Comparison of ENCODE assay signal across 8 cellular contexts in genomic region chr1:941027-941587, GRCh38. TPM values are rescaled to one million over a fixed set of nuclear protein-coding genes. Genes with fewer than 3 reads are reported as not detected.
A peak's percentile ranks its signal among the peaks of the same experiment; 100 is the strongest.
DNase-seq lines count a peak whose midpoint lies in the region; ATAC-seq and TF ChIP-seq lines count a peak whose summit lies in the region.

No MANE protein-coding gene starts in this region.

- H3K27me3 ChIP-seq in iPS-20b (ENCODE audit: insufficient read depth, low read length) (peaks cover 79% of the 10 kb centered on the region), suprapubic skin (peaks cover 74% of the 10 kb centered on the region)

- no peaks in the 10 kb centered on the region; the same call in 1 of the 2 replicates for H3K4me1 ChIP-seq in iPS-20b (ENCODE audit: insufficient read depth, low read length)
- H3K4me1 ChIP-seq in suprapubic skin, result peaks cover 42% of the 10 kb centered on the region

- peaks cover 4% of the 10 kb centered on the region for H3K4me1 Mint-ChIP-seq in activated CD4-positive, alpha-beta T cell treated with anti-CD3 and anti-CD28 coated beads, Interleukin-2, amount 10 ng/mL, durations not matched to agents 7 days and 5 days
- H3K4me1 Mint-ChIP-seq in activated CD8-positive, alpha-beta T cell treated with anti-CD3 and anti-CD28 coated beads for 36 hours (ENCODE audit: low read depth), result peaks cover 4% of the 10 kb centered on the region

- DNase-seq in activated CD4-positive, alpha-beta T cell treated with anti-CD3 and anti-CD28 coated beads, Interleukin-2, amount 10 ng/mL, durations not matched to agents 7 days and 5 days, result no peak
- no peak for DNase-seq in activated CD4-positive, alpha-beta T cell treated with anti-CD3 and anti-CD28 coated beads, Interleukin-2, amount 50 U/mL, for 1 hour
- no peak for DNase-seq in activated CD8-positive, alpha-beta T cell treated with anti-CD3 and anti-CD28 coated beads for 36 hours
- no peak for DNase-seq in suprapubic skin (ENCODE audit: low spot score in 2 of 2)
- no peak for DNase-seq in COLO668 (lab: John Stamatoyannopoulos, UW; ENCODE audit: unreplicated experiment)

- CTCF ChIA-PET in activated CD4-positive, alpha-beta T cell treated with anti-CD3 and anti-CD28 coated beads, Interleukin-2, amount 10 ng/mL, durations not matched to agents 7 days and 5 days (lab: Charles Lee), result interaction anchor here (1.0 to 2.0 kb wide), 3 partner anchors 9 to 36 kb away, joined by 3 to 5 read pairs (median 3); no protein-coding TSS in a partner anchor
- CTCF ChIA-PET in activated CD8-positive, alpha-beta T cell treated with anti-CD3 and anti-CD28 coated beads for 36 hours (lab: Charles Lee), result interaction anchor here (1.0 to 1.8 kb wide), 3 partner anchors 35 to 43 kb away, joined by 3 to 7 read pairs (median 5); no protein-coding TSS in a partner anchor

- no peak overlapping the region for H3K27ac Mint-ChIP-seq in activated CD4-positive, alpha-beta T cell treated with anti-CD3 and anti-CD28 coated beads, Interleukin-2, amount 10 ng/mL, durations not matched to agents 7 days and 5 days
- H3K27ac Mint-ChIP-seq in activated CD8-positive, alpha-beta T cell treated with anti-CD3 and anti-CD28 coated beads for 36 hours, result no peak overlapping the region

- H3K36me3 ChIP-seq in iPS-20b (ENCODE audit: insufficient read depth, low read depth, low read length) (peaks cover 14% of the 10 kb centered on the region; the same call in 1 of the 2 replicates), suprapubic skin (peaks cover 17% of the 10 kb centered on the region)

- no peak for TF ChIP-seq EP300 in suprapubic skin (IDR thresholded peaks at IDR 0.05)

- H3K9me3 ChIP-seq in iPS-20b (ENCODE audit: insufficient read depth, low read depth, low read length) (no peaks in the 10 kb centered on the region), suprapubic skin (no peaks in the 10 kb centered on the region)

- peaks cover 7% of the 10 kb centered on the region for H3K36me3 Mint-ChIP-seq in activated CD4-positive, alpha-beta T cell treated with anti-CD3 and anti-CD28 coated beads, Interleukin-2, amount 10 ng/mL, durations not matched to agents 7 days and 5 days (ENCODE audit: low read depth)
- peaks cover 12% of the 10 kb centered on the region for H3K36me3 Mint-ChIP-seq in activated CD8-positive, alpha-beta T cell treated with anti-CD3 and anti-CD28 coated beads for 36 hours (ENCODE audit: low read depth)

- H3K4me3 ChIP-seq in iPS-20b (ENCODE audit: low read length) (peak overlapping the region; percentile 35; the same call in 1 of the 2 replicates), suprapubic skin (peak overlapping the region; percentile 49)

- intact Hi-C loops in activated CD8-positive, alpha-beta T cell treated with anti-CD3 and anti-CD28 coated beads for 36 hours (cut with micrococcal nuclease), result no loop called here

- H3K9me3 Mint-ChIP-seq in activated CD4-positive, alpha-beta T cell treated with anti-CD3 and anti-CD28 coated beads, Interleukin-2, amount 10 ng/mL, durations not matched to agents 7 days and 5 days, result no peaks in the 10 kb centered on the region
- H3K9me3 Mint-ChIP-seq in activated CD8-positive, alpha-beta T cell treated with anti-CD3 and anti-CD28 coated beads for 36 hours, result no peaks in the 10 kb centered on the region

- H3K27ac ChIP-seq in iPS-20b (ENCODE audit: low read length) (no peak overlapping the region), suprapubic skin (no peak overlapping the region)

- no peak for TF ChIP-seq CTCF in activated CD8-positive, alpha-beta T cell treated with anti-CD3 and anti-CD28 coated beads for 36 hours (IDR thresholded peaks at IDR 0.05)
- no peak for TF ChIP-seq CTCF in suprapubic skin (IDR thresholded peaks at IDR 0.05)

- no peak overlapping the region for H3K9ac ChIP-seq in iPS-20b (ENCODE audit: low read depth, low read length)

- peak overlapping the region; percentile 53 for H3K4me3 Mint-ChIP-seq in activated CD4-positive, alpha-beta T cell treated with anti-CD3 and anti-CD28 coated beads, Interleukin-2, amount 10 ng/mL, durations not matched to agents 7 days and 5 days
- peak overlapping the region; percentile 57 for H3K4me3 Mint-ChIP-seq in activated CD8-positive, alpha-beta T cell treated with anti-CD3 and anti-CD28 coated beads for 36 hours

- no peak for TF ChIP-seq POLR2A in suprapubic skin (IDR thresholded peaks at IDR 0.05)

- WGBS in suprapubic skin, result no CpG with 5 or more reads among the region's 36 CpGs

- POLR2A ChIA-PET in activated CD4-positive, alpha-beta T cell treated with anti-CD3 and anti-CD28 coated beads, Interleukin-2, amount 10 ng/mL, durations not matched to agents 7 days and 5 days (lab: Charles Lee), result no interaction called here
- POLR2A ChIA-PET in activated CD8-positive, alpha-beta T cell treated with anti-CD3 and anti-CD28 coated beads for 36 hours (lab: Charles Lee), result interaction anchor here (0.9 to 3.3 kb wide), 7 partner anchors 10 to 24 kb away, joined by 3 to 17 read pairs (median 3); partner anchors contain the start of gene NOC2L

- H3K27me3 Mint-ChIP-seq in activated CD4-positive, alpha-beta T cell treated with anti-CD3 and anti-CD28 coated beads, Interleukin-2, amount 10 ng/mL, durations not matched to agents 7 days and 5 days, result peaks cover 32% of the 10 kb centered on the region
- H3K27me3 Mint-ChIP-seq in activated CD8-positive, alpha-beta T cell treated with anti-CD3 and anti-CD28 coated beads for 36 hours, result peaks cover 22% of the 10 kb centered on the region

- ATAC-seq in activated CD8-positive, alpha-beta T cell treated with anti-CD3 and anti-CD28 coated beads for 36 hours, result peak; percentile 14
- no peak for ATAC-seq in HG03432 (IDR thresholded peaks at IDR 0.05; ENCODE audit: unreplicated experiment)
- no peak for ATAC-seq in GM18873 (IDR thresholded peaks at IDR 0.05; ENCODE audit: low FRiP score, unreplicated experiment)

RNA-seq across cellular contexts. Expression of gene SAMD11, which starts 17.4 kb away (rescaled TPM):
- total RNA-seq in activated CD4-positive, alpha-beta T cell treated with anti-CD3 and anti-CD28 coated beads, Interleukin-2, amount 10 ng/mL, durations not matched to agents 7 days and 5 days, result not detected
- not detected for total RNA-seq in activated CD8-positive, alpha-beta T cell treated with anti-CD3 and anti-CD28 coated beads for 36 hours
- total RNA-seq in suprapubic skin, result 1 to 10 TPM in 2 of 4 donors, under 1 TPM in 1, not detected in 1; 0.85 to 2.0 (median 1.5) TPM

RNA-seq across cellular contexts. Expression of gene NOC2L, which starts 17.9 kb away (rescaled TPM):
- 10 to 100 TPM; 60.5 to 71.8 TPM for total RNA-seq in activated CD4-positive, alpha-beta T cell treated with anti-CD3 and anti-CD28 coated beads, Interleukin-2, amount 10 ng/mL, durations not matched to agents 7 days and 5 days
- 100 to 1,000 TPM; 138 to 139 TPM for total RNA-seq in activated CD8-positive, alpha-beta T cell treated with anti-CD3 and anti-CD28 coated beads for 36 hours
- 10 to 100 TPM; 45.6 to 61.9 (median 56.3) TPM for total RNA-seq in suprapubic skin

RNA-seq across cellular contexts. Expression of gene KLHL17, which starts 19.3 kb away (rescaled TPM):
- 10 to 100 TPM; 23.6 to 27.1 TPM for total RNA-seq in activated CD4-positive, alpha-beta T cell treated with anti-CD3 and anti-CD28 coated beads, Interleukin-2, amount 10 ng/mL, durations not matched to agents 7 days and 5 days
- 10 to 100 TPM; 27.8 to 31.2 TPM for total RNA-seq in activated CD8-positive, alpha-beta T cell treated with anti-CD3 and anti-CD28 coated beads for 36 hours
- total RNA-seq in suprapubic skin, result 10 to 100 TPM in 3 of 4 donors, 1 to 10 TPM in 1; 9.7 to 38.3 (median 17.0) TPM

RNA-seq across cellular contexts. Expression of gene PLEKHN1, which starts 25.2 kb away (rescaled TPM):
- total RNA-seq in activated CD4-positive, alpha-beta T cell treated with anti-CD3 and anti-CD28 coated beads, Interleukin-2, amount 10 ng/mL, durations not matched to agents 7 days and 5 days, result 1 to 10 TPM; 3.2 TPM
- 1 to 10 TPM; 1.0 to 1.3 TPM for total RNA-seq in activated CD8-positive, alpha-beta T cell treated with anti-CD3 and anti-CD28 coated beads for 36 hours
- total RNA-seq in suprapubic skin, result 10 to 100 TPM; 36.1 to 69.0 (median 48.4) TPM

RNA-seq across cellular contexts. Expression of gene PERM1, which starts 40.8 kb away (rescaled TPM):
- total RNA-seq in activated CD4-positive, alpha-beta T cell treated with anti-CD3 and anti-CD28 coated beads, Interleukin-2, amount 10 ng/mL, durations not matched to agents 7 days and 5 days, result not detected
- not detected for total RNA-seq in activated CD8-positive, alpha-beta T cell treated with anti-CD3 and anti-CD28 coated beads for 36 hours
- under 1 TPM; 0.24 to 0.93 (median 0.44) TPM for total RNA-seq in suprapubic skin
